In genomic region chr2:65031341-65032015, GRCh38 we compare ENCODE assay signal across 1 cellular context.
A peak's percentile ranks its signal among the peaks of the same experiment; 100 is the strongest.
TF ChIP-seq lines count a peak whose summit lies in the region.

No MANE protein-coding gene starts in this region.

TF ChIP-seq in HEK293, 187 proteins besides CTCF, POLR2A, EP300 and RAD21 (continued from another document and continues in another):
- TF ChIP-seq, protein P1, sequence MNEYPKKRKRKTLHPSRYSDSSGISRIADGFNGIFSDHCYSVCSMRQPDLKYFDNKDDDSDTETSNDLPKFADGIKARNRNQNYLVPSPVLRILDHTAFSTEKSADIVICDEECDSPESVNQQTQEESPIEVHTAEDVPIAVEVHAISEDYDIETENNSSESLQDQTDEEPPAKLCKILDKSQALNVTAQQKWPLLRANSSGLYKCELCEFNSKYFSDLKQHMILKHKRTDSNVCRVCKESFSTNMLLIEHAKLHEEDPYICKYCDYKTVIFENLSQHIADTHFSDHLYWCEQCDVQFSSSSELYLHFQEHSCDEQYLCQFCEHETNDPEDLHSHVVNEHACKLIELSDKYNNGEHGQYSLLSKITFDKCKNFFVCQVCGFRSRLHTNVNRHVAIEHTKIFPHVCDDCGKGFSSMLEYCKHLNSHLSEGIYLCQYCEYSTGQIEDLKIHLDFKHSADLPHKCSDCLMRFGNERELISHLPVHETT (tag by site-specific recombination; IDR thresholded peaks at IDR 0.05) = no peak
- TF ChIP-seq ZBTB17 (tag by site-specific recombination; IDR thresholded peaks at IDR 0.05) = peak; percentile 48; the same call in 1 of the 2 replicates
- no peak for TF ChIP-seq ZNF48 (tag by site-specific recombination; IDR thresholded peaks at IDR 0.05)
- TF ChIP-seq ZNF19 (tag by site-specific recombination; IDR thresholded peaks at IDR 0.05; ENCODE audit: low read depth) = no peak
- TF ChIP-seq, protein P2, sequence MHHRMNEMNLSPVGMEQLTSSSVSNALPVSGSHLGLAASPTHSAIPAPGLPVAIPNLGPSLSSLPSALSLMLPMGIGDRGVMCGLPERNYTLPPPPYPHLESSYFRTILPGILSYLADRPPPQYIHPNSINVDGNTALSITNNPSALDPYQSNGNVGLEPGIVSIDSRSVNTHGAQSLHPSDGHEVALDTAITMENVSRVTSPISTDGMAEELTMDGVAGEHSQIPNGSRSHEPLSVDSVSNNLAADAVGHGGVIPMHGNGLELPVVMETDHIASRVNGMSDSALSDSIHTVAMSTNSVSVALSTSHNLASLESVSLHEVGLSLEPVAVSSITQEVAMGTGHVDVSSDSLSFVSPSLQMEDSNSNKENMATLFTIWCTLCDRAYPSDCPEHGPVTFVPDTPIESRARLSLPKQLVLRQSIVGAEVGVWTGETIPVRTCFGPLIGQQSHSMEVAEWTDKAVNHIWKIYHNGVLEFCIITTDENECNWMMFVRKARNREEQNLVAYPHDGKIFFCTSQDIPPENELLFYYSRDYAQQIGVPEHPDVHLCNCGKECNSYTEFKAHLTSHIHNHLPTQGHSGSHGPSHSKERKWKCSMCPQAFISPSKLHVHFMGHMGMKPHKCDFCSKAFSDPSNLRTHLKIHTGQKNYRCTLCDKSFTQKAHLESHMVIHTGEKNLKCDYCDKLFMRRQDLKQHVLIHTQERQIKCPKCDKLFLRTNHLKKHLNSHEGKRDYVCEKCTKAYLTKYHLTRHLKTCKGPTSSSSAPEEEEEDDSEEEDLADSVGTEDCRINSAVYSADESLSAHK (tag by site-specific recombination; IDR thresholded peaks at IDR 0.05) = peak; percentile 44; the same call in 1 of the 2 replicates
- TF ChIP-seq ZBTB20 (tag by site-specific recombination; IDR thresholded peaks at IDR 0.05) = no peak
- TF ChIP-seq ZFHX2 (tag by site-specific recombination; conservative IDR thresholded peaks at IDR 0.05) = no peak
- no peak for TF ChIP-seq ZNF324 (tag by site-specific recombination; IDR thresholded peaks at IDR 0.05)
- no peak for TF ChIP-seq ZNF548 (tag by site-specific recombination; IDR thresholded peaks at IDR 0.05)
- TF ChIP-seq, protein P3, sequence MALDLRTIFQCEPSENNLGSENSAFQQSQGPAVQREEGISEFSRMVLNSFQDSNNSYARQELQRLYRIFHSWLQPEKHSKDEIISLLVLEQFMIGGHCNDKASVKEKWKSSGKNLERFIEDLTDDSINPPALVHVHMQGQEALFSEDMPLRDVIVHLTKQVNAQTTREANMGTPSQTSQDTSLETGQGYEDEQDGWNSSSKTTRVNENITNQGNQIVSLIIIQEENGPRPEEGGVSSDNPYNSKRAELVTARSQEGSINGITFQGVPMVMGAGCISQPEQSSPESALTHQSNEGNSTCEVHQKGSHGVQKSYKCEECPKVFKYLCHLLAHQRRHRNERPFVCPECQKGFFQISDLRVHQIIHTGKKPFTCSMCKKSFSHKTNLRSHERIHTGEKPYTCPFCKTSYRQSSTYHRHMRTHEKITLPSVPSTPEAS (tag by site-specific recombination; IDR thresholded peaks at IDR 0.05) = no peak
- TF ChIP-seq ZNF791 (tag by site-specific recombination; IDR thresholded peaks at IDR 0.05) = no peak
- no peak for TF ChIP-seq SP3 (tag by site-specific recombination; IDR thresholded peaks at IDR 0.05)
- TF ChIP-seq ZSCAN23 (tag by site-specific recombination; IDR thresholded peaks at IDR 0.05) = no peak
- no peak for TF ChIP-seq ATF2 (tag by site-specific recombination; IDR thresholded peaks at IDR 0.05; ENCODE audit: low read depth)
- TF ChIP-seq, protein P4, sequence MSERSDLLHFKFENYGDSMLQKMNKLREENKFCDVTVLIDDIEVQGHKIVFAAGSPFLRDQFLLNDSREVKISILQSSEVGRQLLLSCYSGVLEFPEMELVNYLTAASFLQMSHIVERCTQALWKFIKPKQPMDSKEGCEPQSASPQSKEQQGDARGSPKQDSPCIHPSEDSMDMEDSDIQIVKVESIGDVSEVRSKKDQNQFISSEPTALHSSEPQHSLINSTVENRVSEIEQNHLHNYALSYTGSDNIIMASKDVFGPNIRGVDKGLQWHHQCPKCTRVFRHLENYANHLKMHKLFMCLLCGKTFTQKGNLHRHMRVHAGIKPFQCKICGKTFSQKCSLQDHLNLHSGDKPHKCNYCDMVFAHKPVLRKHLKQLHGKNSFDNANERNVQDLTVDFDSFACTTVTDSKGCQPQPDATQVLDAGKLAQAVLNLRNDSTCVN (tag by site-specific recombination; optimal IDR thresholded peaks at IDR 0.05) = no peak
- TF ChIP-seq, protein P5, sequence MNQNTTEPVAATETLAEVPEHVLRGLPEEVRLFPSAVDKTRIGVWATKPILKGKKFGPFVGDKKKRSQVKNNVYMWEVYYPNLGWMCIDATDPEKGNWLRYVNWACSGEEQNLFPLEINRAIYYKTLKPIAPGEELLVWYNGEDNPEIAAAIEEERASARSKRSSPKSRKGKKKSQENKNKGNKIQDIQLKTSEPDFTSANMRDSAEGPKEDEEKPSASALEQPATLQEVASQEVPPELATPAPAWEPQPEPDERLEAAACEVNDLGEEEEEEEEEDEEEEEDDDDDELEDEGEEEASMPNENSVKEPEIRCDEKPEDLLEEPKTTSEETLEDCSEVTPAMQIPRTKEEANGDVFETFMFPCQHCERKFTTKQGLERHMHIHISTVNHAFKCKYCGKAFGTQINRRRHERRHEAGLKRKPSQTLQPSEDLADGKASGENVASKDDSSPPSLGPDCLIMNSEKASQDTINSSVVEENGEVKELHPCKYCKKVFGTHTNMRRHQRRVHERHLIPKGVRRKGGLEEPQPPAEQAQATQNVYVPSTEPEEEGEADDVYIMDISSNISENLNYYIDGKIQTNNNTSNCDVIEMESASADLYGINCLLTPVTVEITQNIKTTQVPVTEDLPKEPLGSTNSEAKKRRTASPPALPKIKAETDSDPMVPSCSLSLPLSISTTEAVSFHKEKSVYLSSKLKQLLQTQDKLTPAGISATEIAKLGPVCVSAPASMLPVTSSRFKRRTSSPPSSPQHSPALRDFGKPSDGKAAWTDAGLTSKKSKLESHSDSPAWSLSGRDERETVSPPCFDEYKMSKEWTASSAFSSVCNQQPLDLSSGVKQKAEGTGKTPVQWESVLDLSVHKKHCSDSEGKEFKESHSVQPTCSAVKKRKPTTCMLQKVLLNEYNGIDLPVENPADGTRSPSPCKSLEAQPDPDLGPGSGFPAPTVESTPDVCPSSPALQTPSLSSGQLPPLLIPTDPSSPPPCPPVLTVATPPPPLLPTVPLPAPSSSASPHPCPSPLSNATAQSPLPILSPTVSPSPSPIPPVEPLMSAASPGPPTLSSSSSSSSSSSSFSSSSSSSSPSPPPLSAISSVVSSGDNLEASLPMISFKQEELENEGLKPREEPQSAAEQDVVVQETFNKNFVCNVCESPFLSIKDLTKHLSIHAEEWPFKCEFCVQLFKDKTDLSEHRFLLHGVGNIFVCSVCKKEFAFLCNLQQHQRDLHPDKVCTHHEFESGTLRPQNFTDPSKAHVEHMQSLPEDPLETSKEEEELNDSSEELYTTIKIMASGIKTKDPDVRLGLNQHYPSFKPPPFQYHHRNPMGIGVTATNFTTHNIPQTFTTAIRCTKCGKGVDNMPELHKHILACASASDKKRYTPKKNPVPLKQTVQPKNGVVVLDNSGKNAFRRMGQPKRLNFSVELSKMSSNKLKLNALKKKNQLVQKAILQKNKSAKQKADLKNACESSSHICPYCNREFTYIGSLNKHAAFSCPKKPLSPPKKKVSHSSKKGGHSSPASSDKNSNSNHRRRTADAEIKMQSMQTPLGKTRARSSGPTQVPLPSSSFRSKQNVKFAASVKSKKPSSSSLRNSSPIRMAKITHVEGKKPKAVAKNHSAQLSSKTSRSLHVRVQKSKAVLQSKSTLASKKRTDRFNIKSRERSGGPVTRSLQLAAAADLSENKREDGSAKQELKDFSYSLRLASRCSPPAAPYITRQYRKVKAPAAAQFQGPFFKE (tag by site-specific recombination; IDR thresholded peaks at IDR 0.05; ENCODE audit: borderline replicate concordance) = no peak
- no peak for TF ChIP-seq ZNF555 (tag by site-specific recombination; conservative IDR thresholded peaks at IDR 0.05)
- peak; percentile 71 for TF ChIP-seq PRDM6 (tag by site-specific recombination; IDR thresholded peaks at IDR 0.05)
- TF ChIP-seq ZNF610 (tag by site-specific recombination; IDR thresholded peaks at IDR 0.05; ENCODE audit: borderline replicate concordance) = no peak
- TF ChIP-seq ZNF626 (tag by site-specific recombination; IDR thresholded peaks at IDR 0.05) = no peak
- TF ChIP-seq, protein P6, sequence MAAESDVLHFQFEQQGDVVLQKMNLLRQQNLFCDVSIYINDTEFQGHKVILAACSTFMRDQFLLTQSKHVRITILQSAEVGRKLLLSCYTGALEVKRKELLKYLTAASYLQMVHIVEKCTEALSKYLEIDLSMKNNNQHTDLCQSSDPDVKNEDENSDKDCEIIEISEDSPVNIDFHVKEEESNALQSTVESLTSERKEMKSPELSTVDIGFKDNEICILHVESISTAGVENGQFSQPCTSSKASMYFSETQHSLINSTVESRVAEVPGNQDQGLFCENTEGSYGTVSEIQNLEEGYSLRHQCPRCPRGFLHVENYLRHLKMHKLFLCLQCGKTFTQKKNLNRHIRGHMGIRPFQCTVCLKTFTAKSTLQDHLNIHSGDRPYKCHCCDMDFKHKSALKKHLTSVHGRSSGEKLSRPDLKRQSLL (tag by site-specific recombination; IDR thresholded peaks at IDR 0.05) = no peak
- no peak for TF ChIP-seq ZNF530 (tag by site-specific recombination; IDR thresholded peaks at IDR 0.05; ENCODE audit: low read depth)
- TF ChIP-seq ZNF239 (tag by site-specific recombination; IDR thresholded peaks at IDR 0.05) = no peak
- TF ChIP-seq ZNF514 (tag by site-specific recombination; IDR thresholded peaks at IDR 0.05) = no peak
- TF ChIP-seq ZXDB (tag by site-specific recombination; IDR thresholded peaks at IDR 0.05) = peak; percentile 32; the same call in 1 of the 2 replicates
- no peak for TF ChIP-seq ZNF777 (tag by site-specific recombination; IDR thresholded peaks at IDR 0.05; ENCODE audit: borderline replicate concordance)
- no peak for TF ChIP-seq ZNF169 (tag by site-specific recombination; IDR thresholded peaks at IDR 0.05)
- no peak for TF ChIP-seq ZSCAN18 (tag by site-specific recombination; IDR thresholded peaks at IDR 0.05)
- no peak for TF ChIP-seq ZNF776 (tag by site-specific recombination; IDR thresholded peaks at IDR 0.05; ENCODE audit: borderline replicate concordance)
- no peak for TF ChIP-seq TSHZ1 (tag by site-specific recombination; IDR thresholded peaks at IDR 0.05; ENCODE audit: borderline replicate concordance)
- TF ChIP-seq ZNF362 (tag by site-specific recombination; IDR thresholded peaks at IDR 0.05) = no peak
- no peak for TF ChIP-seq ZNF837 (tag by site-specific recombination; IDR thresholded peaks at IDR 0.05)
- no peak for TF ChIP-seq ZNF2 (tag by site-specific recombination; IDR thresholded peaks at IDR 0.05)
